Comparison of ENCODE assay signal across 15 cellular contexts in genomic region chr4:127832585-127832984, GRCh38. TPM values are rescaled to one million over a fixed set of nuclear protein-coding genes. Genes with fewer than 3 reads are reported as not detected.
A peak's percentile ranks its signal among the peaks of the same experiment; 100 is the strongest.
DNase-seq lines count a peak whose midpoint lies in the region; ATAC-seq, FAIRE-seq and TF ChIP-seq lines count a peak whose summit lies in the region.
"Had no signal": no experiment of that assay in that cellular context is flagged by ENCODE, and none has a peak within 500 bp of the region (broad histone marks: within the 10 kb centered on the region; RNA-seq: fewer than 3 reads in every experiment).

No MANE protein-coding gene starts in this region.

- no peak overlapping the region for H3K27ac ChIP-seq in esophagus muscularis mucosa (replicated peaks in 1 of 4)
- H3K27ac ChIP-seq: A549 had no signal

- H3K9me3 Mint-ChIP-seq in immature natural killer cell, result peaks cover 0 to 2% (median 0%) of the 10 kb centered on the region in 6 donors
- H3K9me3 Mint-ChIP-seq: nephron, type B pancreatic cell had no signal

- POLR2A ChIA-PET in GM10248 (lab: Yijun Ruan, JAX), result no interaction called here

- H3K4me1 Mint-ChIP-seq in immature natural killer cell, result no peaks in the 10 kb centered on the region
- H3K4me1 Mint-ChIP-seq: nephron had no signal

- TF ChIP-seq POLR2A in NB4 (IDR thresholded peaks at IDR 0.05; ENCODE audit: extremely low read depth, insufficient read length) (no peak), esophagus muscularis mucosa (IDR thresholded peaks at IDR 0.05; ENCODE audit: low read depth) (no peak)

- no peak overlapping the region for H3K4me3 Mint-ChIP-seq in immature natural killer cell
- H3K4me3 Mint-ChIP-seq: nephron, type B pancreatic cell had no signal

- H3K27me3 ChIP-seq in esophagus muscularis mucosa, result no peaks in the 10 kb centered on the region

- peak; percentile 38 for DNase-seq in GM10248 (ENCODE audit: extremely low spot score)
- DNase-seq in NB4 (ENCODE audit: low read depth), result peak; percentile 45
- no peak for DNase-seq in D721Med (ENCODE audit: insufficient read length, low spot score)
- no peak for DNase-seq in immature natural killer cell
- DNase-seq in NCI-H1105 treated with DMSO at 0.1 percent for 48 hours (lab: John Stamatoyannopoulos, UW), result no peak
- no peak for DNase-seq in esophagus muscularis mucosa (ENCODE audit: extremely low spot score)
- DNase-seq: activated naive CD4-positive, alpha-beta T cell treated with anti-CD3 and anti-CD28 coated beads, Interleukin-2, amount 50 U/mL, for 16 hours; effector CD4-positive, alpha-beta T cell; GF-D8; NCI-H524 treated with DMSO at 0.1 percent for 48 hours had no signal

- no peak for TF ChIP-seq CTCF in GM10248 (IDR thresholded peaks at IDR 0.05; ENCODE audit: control extremely low read depth, extremely low read depth, low read depth, missing control alignments)
- TF ChIP-seq CTCF in NB4 (IDR thresholded peaks at IDR 0.05; ENCODE audit: low read depth, low read length), result no peak
- TF ChIP-seq CTCF in D721Med (IDR thresholded peaks at IDR 0.05; ENCODE audit: insufficient read depth, missing control alignments), result no peak
- TF ChIP-seq CTCF in esophagus muscularis mucosa (IDR thresholded peaks at IDR 0.05), result no peak

- CTCF ChIA-PET in GM10248 (lab: Yijun Ruan, JAX), result interaction anchor here (1.1 to 1.7 kb wide), 5 partner anchors 9 to 48 kb away, joined by 3 to 6 read pairs (median 4); partner anchors contain the start of gene PLK4

- H3K4me3 ChIP-seq in NB4 (ENCODE audit: low read depth, low read length) (no peak overlapping the region), esophagus muscularis mucosa (no peak overlapping the region)
- H3K4me3 ChIP-seq: A549 had no signal

- ATAC-seq in GM19463 (IDR thresholded peaks at IDR 0.05; ENCODE audit: unreplicated experiment) (peak; percentile 57), HG03025 (IDR thresholded peaks at IDR 0.05; ENCODE audit: low FRiP score, unreplicated experiment) (peak; percentile 55)
- ATAC-seq: A549 had no signal

- no peaks in the 10 kb centered on the region for H3K27me3 Mint-ChIP-seq in immature natural killer cell (ENCODE audit: low read depth in 3 of 3)
- H3K27me3 Mint-ChIP-seq: type B pancreatic cell had no signal

- no peaks in the 10 kb centered on the region for H3K9me3 ChIP-seq in esophagus muscularis mucosa
- H3K9me3 ChIP-seq: A549 had no signal

- H3K4me1 ChIP-seq in esophagus muscularis mucosa, result no peaks in the 10 kb centered on the region
- H3K4me1 ChIP-seq: A549 had no signal

- WGBS in esophagus muscularis mucosa, result 84% methylated on average over 4 of the region's 4 CpGs

- no peaks in the 10 kb centered on the region for H3K36me3 Mint-ChIP-seq in immature natural killer cell

- H3K27ac Mint-ChIP-seq in immature natural killer cell, result no peak overlapping the region
- H3K27ac Mint-ChIP-seq: nephron, type B pancreatic cell had no signal

- H3K36me3 ChIP-seq in esophagus muscularis mucosa, result peaks cover 0 to 22% (median 9%) of the 10 kb centered on the region in 4 donors

- no peak for FAIRE-seq in D721Med (lab: Jason Lieb, UNC)
- FAIRE-seq: A549 had no signal

- no peak for TF ChIP-seq EP300 in esophagus muscularis mucosa (IDR thresholded peaks at IDR 0.05)

- intact Hi-C loops in esophagus muscularis mucosa (cut with DNase I), result no loop called here

RNA-seq across cellular contexts. Expression of gene PLK4, which starts 48.1 kb away (rescaled TPM):
- polyA plus RNA-seq in immature natural killer cell, result 1 to 10 TPM; 2.0 to 3.9 (median 2.9) TPM
- total RNA-seq in esophagus muscularis mucosa, result 1 to 10 TPM in 2 of 4 donors, under 1 TPM in 2; 0.78 to 1.7 (median 1.2) TPM

RNA-seq across cellular contexts. Expression of gene HSPA4L, which starts 50.5 kb away (rescaled TPM):
- not detected for polyA plus RNA-seq in immature natural killer cell
- total RNA-seq in esophagus muscularis mucosa, result 1 to 10 TPM; 5.0 to 8.7 (median 6.8) TPM

Comparison
In these comparisons a context has a peak if more than half of its experiments do, and no peak if none do; other contexts are left out.
1. DNase-seq: peak in GM10248 (single experiment) and NB4 (single experiment); none in D721Med (single experiment), immature natural killer cell (0 of 3), NCI-H1105 treated with DMSO at 0.1 percent for 48 hours (single experiment) and esophagus muscularis mucosa (single experiment).